Comparison of ENCODE assay signal across 8 cellular contexts in the genomic region with DNA sequence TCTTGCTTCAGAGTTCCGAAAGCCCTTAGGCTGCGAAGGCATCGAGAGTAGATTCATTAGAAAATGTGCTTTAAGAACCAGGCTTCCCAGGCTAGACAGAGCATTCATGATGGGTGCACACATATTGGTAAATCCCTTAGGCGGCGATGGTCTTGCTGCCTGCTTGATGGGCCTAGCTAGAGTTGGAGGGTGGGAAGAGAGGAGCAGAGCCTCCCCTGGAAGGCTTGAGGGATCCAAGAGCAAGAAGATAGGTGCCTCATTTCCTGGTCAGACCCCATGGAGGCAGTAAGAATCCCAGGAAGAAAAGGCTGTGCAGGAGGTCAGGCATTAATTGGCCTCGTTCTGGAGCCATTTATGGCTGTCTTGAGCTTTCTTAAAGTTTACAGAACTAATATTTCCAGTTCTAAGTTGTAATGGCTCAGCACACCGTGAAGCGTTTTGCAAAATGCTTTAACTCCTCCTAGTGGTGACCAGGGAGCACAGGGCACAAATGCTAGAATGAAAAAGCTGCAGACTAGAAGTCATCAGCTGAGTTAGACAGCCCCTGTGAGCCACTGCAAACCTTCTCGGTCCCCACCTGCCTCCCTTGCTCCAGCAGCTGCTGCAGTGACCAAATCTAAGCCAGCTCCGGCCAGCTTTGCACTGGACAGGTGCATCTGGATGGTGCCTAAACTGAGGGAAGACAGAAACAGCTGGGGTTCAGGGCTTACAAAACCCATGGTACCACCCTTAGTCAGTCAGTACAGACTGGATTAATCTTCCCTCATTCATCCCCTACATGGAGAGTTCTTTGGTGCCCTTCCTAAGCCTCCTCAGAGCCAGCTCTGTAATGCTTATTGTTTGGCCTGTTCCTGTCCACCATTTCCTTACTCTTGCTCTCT. TPM values are rescaled to one million over a fixed set of nuclear protein-coding genes. Genes with fewer than 3 reads are reported as not detected.
A peak's percentile ranks its signal among the peaks of the same experiment; 100 is the strongest.
DNase-seq lines count a peak whose midpoint lies in the region; ATAC-seq, FAIRE-seq and TF ChIP-seq lines count a peak whose summit lies in the region.

No MANE protein-coding gene starts in this region.

- no peaks in the 10 kb centered on the region for H3K9me1 ChIP-seq in keratinocyte (ENCODE audit: control insufficient read depth, extremely low read depth, insufficient read depth, low read length)

- WGBS in thyroid gland, 2 donors: 53 to 62% methylated on average over 10 of the region's 10 CpGs

- H2AFZ ChIP-seq in keratinocyte (ENCODE audit: control insufficient read depth, low read length): no peak overlapping the region

- no peak for TF ChIP-seq POLR2A in thyroid gland (IDR thresholded peaks at IDR 0.05)

- no peaks in the 10 kb centered on the region for H3K79me2 ChIP-seq in keratinocyte (ENCODE audit: control insufficient read depth, insufficient read depth, low read length)

- H3K4me2 ChIP-seq in keratinocyte (ENCODE audit: control insufficient read depth, extremely low read depth, insufficient read depth, low read depth, low read length): no peak overlapping the region

- in situ Hi-C loops in brain microvascular endothelial cell (cut with HindIII; ENCODE audit: low pct_ligation_motif_present, low sequenced_read_pairs): no loop called here

- intact Hi-C loops in thyroid gland (cut with DNase I): no loop called here

- TF ChIP-seq CTCF in AG09309 (IDR thresholded peaks at IDR 0.05; ENCODE audit: control insufficient read depth, insufficient read depth, low read depth, low read length, missing control alignments) (peak; percentile 89), brain microvascular endothelial cell (IDR thresholded peaks at IDR 0.05; ENCODE audit: low read depth, low read length, missing control alignments) (peak; percentile 92), keratinocyte (optimal IDR thresholded peaks at IDR 0.05 in 1 of 3, IDR thresholded peaks at IDR 0.05 in 1 of 3, conservative IDR thresholded peaks at IDR 0.05 in 1 of 3; ENCODE audit: extremely low read depth in 1 of 3, insufficient read depth in 2 of 3, low read length in 3 of 3) (peak; percentile 67 to 78 (median 70)), thyroid gland (IDR thresholded peaks at IDR 0.05) (peak in 4 of 6 experiments; percentile 28 to 62 (median 46))

- dilution Hi-C loops in keratinocyte (cut with MboI; ENCODE audit: extremely low pct_ligation_motif_present, low sequenced_read_pairs): no loop called here

- DNase-seq in AG09309 (ENCODE audit: low read depth) (no peak), GM18507 (ENCODE audit: extremely low spot score, insufficient read length, low read depth) (peak; percentile 43), NCI-H526 treated with DMSO at 0.1 percent for 48 hours (lab: John Stamatoyannopoulos, UW) (peak; percentile 58), brain microvascular endothelial cell (peak; percentile 49), keratinocyte (ENCODE audit: low read depth, low spot score) (no peak), thyroid gland (peak in 1 of 2 donors; percentile 9)
- DNase-seq in stimulated activated CD4-positive, alpha-beta T cell treated with anti-CD3 and anti-CD28 coated beads, Interleukin-4, amount 100 ng/mL, for 24 hours: no peak

- H3K4me1 ChIP-seq in keratinocyte (ENCODE audit: control insufficient read depth, extremely low read depth, insufficient read depth, low read length): no peaks in the 10 kb centered on the region
- no peaks in the 10 kb centered on the region for H3K4me1 ChIP-seq in thyroid gland

- no peak overlapping the region for H3K9ac ChIP-seq in keratinocyte (ENCODE audit: control insufficient read depth, extremely low read depth, insufficient read depth, low read length)

- peak; percentile 73 for ATAC-seq in HG02981 (IDR thresholded peaks at IDR 0.05; ENCODE audit: unreplicated experiment)

- H3K9me3 ChIP-seq in keratinocyte (ENCODE audit: control insufficient read depth, low read depth, low read length) (no peaks in the 10 kb centered on the region), thyroid gland (no peaks in the 10 kb centered on the region)

- no peaks in the 10 kb centered on the region for H3K27me3 ChIP-seq in brain microvascular endothelial cell (replicated peaks)
- peaks cover 1% of the 10 kb centered on the region for H3K27me3 ChIP-seq in keratinocyte (ENCODE audit: control insufficient read depth, extremely low read depth, insufficient read depth, low read length)
- H3K27me3 ChIP-seq in thyroid gland: no peaks in the 10 kb centered on the region

- H3K27ac ChIP-seq in brain microvascular endothelial cell: no peak overlapping the region
- no peak overlapping the region for H3K27ac ChIP-seq in keratinocyte (ENCODE audit: control insufficient read depth, insufficient read depth, low read length)
- H3K27ac ChIP-seq in thyroid gland: no peak overlapping the region

- no peaks in the 10 kb centered on the region for H4K20me1 ChIP-seq in keratinocyte (ENCODE audit: control insufficient read depth, extremely low read depth, insufficient read depth, low read length)

- FAIRE-seq in GM18507 (lab: Jason Lieb, UNC) (no peak), keratinocyte (lab: Jason Lieb, UNC) (peak; percentile 26)

- no peak overlapping the region for H3K4me3 ChIP-seq in AG09309 (ENCODE audit: control insufficient read depth, low read depth, low read length)
- H3K4me3 ChIP-seq in brain microvascular endothelial cell (ENCODE audit: low read depth, low read length): no peak overlapping the region
- H3K4me3 ChIP-seq in keratinocyte (ENCODE audit: control insufficient read depth in 2 of 3, extremely low read depth in 1 of 3, insufficient read depth in 2 of 3, low read depth in 1 of 3, low read length in 3 of 3): no peak overlapping the region
- no peak overlapping the region for H3K4me3 ChIP-seq in thyroid gland (replicated peaks in 1 of 3)

- H3K36me3 ChIP-seq in brain microvascular endothelial cell (replicated peaks) (no peaks in the 10 kb centered on the region), keratinocyte (ENCODE audit: control insufficient read depth in 2 of 2, extremely low read depth in 1 of 2, insufficient read depth in 2 of 2, low read length in 2 of 2) (no peaks in the 10 kb centered on the region), thyroid gland (no peaks in the 10 kb centered on the region)

RNA-seq across cellular contexts. Expression of a gene that starts 14.7 kb away (rescaled TPM):
- 0.04 to 0.05 TPM in 2 of 3 replicates, not detected in the other for polyA plus RNA-seq in keratinocyte
- not detected for polyA plus RNA-seq in keratinocyte (2011; ENCODE audit: low read depth)
- 0.04 TPM in 1 of 2 replicates, not detected in the other for polyA plus RNA-seq in keratinocyte (2011; cell fraction: cytosol; rRNA removed)
- polyA plus RNA-seq in keratinocyte (2011; cell fraction: nucleus; rRNA removed): 0.08 and 0.17 TPM in 2 replicates
- not detected in 2 replicates for polyA plus RNA-seq in keratinocyte (2012; ENCODE audit: low replicate concordance)
- polyA minus RNA-seq in keratinocyte: 0.13 to 0.35 TPM in 2 of 3 replicates, not detected in the other
- not detected for polyA minus RNA-seq in keratinocyte (2011; cell fraction: cytosol; rRNA and poly(A)+ RNA removed)
- polyA minus RNA-seq in keratinocyte (2011; cell fraction: nucleus; rRNA and poly(A)+ RNA removed): 0.85 and 1.3 TPM in 2 replicates
- not detected for total RNA-seq in thyroid gland

RNA-seq across cellular contexts. Expression of a gene that starts 33.6 kb away (rescaled TPM):
- polyA plus RNA-seq in keratinocyte: not detected in 3 replicates
- not detected for polyA plus RNA-seq in keratinocyte (2011; ENCODE audit: low read depth)
- polyA plus RNA-seq in keratinocyte (2011; cell fraction: cytosol; rRNA removed): not detected in 2 replicates
- not detected in 2 replicates for polyA plus RNA-seq in keratinocyte (2011; cell fraction: nucleus; rRNA removed)
- polyA plus RNA-seq in keratinocyte (2012; ENCODE audit: low replicate concordance): not detected in 2 replicates
- polyA minus RNA-seq in keratinocyte: not detected in 3 replicates
- polyA minus RNA-seq in keratinocyte (2011; cell fraction: cytosol; rRNA and poly(A)+ RNA removed): not detected
- not detected in 2 replicates for polyA minus RNA-seq in keratinocyte (2011; cell fraction: nucleus; rRNA and poly(A)+ RNA removed)
- not detected for total RNA-seq in thyroid gland

RNA-seq across cellular contexts. Expression of a gene that starts 38.0 kb away (rescaled TPM):
- polyA plus RNA-seq in keratinocyte: 20.3 to 34.6 TPM (median 22.3 TPM) in 3 replicates
- 9.7 TPM for polyA plus RNA-seq in keratinocyte (2011; ENCODE audit: low read depth)
- polyA plus RNA-seq in keratinocyte (2011; cell fraction: cytosol; rRNA removed): 19.6 and 25.0 TPM in 2 replicates
- polyA plus RNA-seq in keratinocyte (2011; cell fraction: nucleus; rRNA removed): 28.6 and 31.2 TPM in 2 replicates
- 6.7 and 14.1 TPM in 2 replicates for polyA plus RNA-seq in keratinocyte (2012; ENCODE audit: low replicate concordance)
- polyA minus RNA-seq in keratinocyte: 1.0 to 22.3 TPM (median 7.9 TPM) in 3 replicates
- 11.3 TPM for polyA minus RNA-seq in keratinocyte (2011; cell fraction: cytosol; rRNA and poly(A)+ RNA removed)
- 7.9 and 19.9 TPM in 2 replicates for polyA minus RNA-seq in keratinocyte (2011; cell fraction: nucleus; rRNA and poly(A)+ RNA removed)
- total RNA-seq in thyroid gland: 10 to 100 TPM; 10.6 to 17.9 (median 13.5) TPM

Comparison
In these comparisons a context has a peak if more than half of its experiments do, and no peak if none do; other contexts are left out.
1. DNase-seq: peak in GM18507 (single experiment), NCI-H526 treated with DMSO at 0.1 percent for 48 hours (single experiment) and brain microvascular endothelial cell (single experiment); none in AG09309 (single experiment), keratinocyte (single experiment) and stimulated activated CD4-positive, alpha-beta T cell treated with anti-CD3 and anti-CD28 coated beads, Interleukin-4, amount 100 ng/mL, for 24 hours (single experiment).
2. Peak in every context shown above with its lines, with median percentiles within 50 percentile points of each other: CTCF ChIP-seq.